11 cellular contexts compared by ENCODE assay signal in genomic region chr2:106839849-106840595, GRCh38. TPM values are rescaled to one million over a fixed set of nuclear protein-coding genes. Genes with fewer than 3 reads are reported as not detected.
DNase-seq lines count a peak whose midpoint lies in the region; ATAC-seq and TF ChIP-seq lines count a peak whose summit lies in the region.
"Had no signal": no experiment of that assay in that cellular context is flagged by ENCODE, and none has a peak within 500 bp of the region (broad histone marks: within the 10 kb centered on the region; RNA-seq: fewer than 3 reads in every experiment).

No MANE protein-coding gene starts in this region.

- H3K4me2 ChIP-seq in neural progenitor cell: no peak overlapping the region

- no peaks in the 10 kb centered on the region for H3K27me3 ChIP-seq in neural progenitor cell
- H3K27me3 ChIP-seq: vagina had no signal

- ATAC-seq in GM18907 (IDR thresholded peaks at IDR 0.05; ENCODE audit: unreplicated experiment): no peak

- H2AFZ ChIP-seq in neural progenitor cell (replicated peaks): no peak overlapping the region

- no peak overlapping the region for H3K27ac ChIP-seq in neural progenitor cell
- H3K27ac ChIP-seq: vagina had no signal

- DNase-seq in EL: peak; percentile 9
- peak; percentile 20 for DNase-seq in NCI-H1092 (lab: John Stamatoyannopoulos, UW)
- DNase-seq in astrocyte of the spinal cord (ENCODE audit: low read depth, low spot score): no peak
- DNase-seq in neural progenitor cell (ENCODE audit: low spot score): peak; percentile 81
- DNase-seq in GOT3 (lab: John Stamatoyannopoulos, UW): no peak
- DNase-seq in activated CD4-positive, alpha-beta T cell treated with anti-CD3 and anti-CD28 coated beads for 4 hours: no peak
- DNase-seq in activated naive CD8-positive, alpha-beta T cell treated with anti-CD3 and anti-CD28 coated beads for 36 hours: no peak
- DNase-seq: NCI-H2107 had no signal

- no peaks in the 10 kb centered on the region for H3K36me3 ChIP-seq in neural progenitor cell
- H3K36me3 ChIP-seq: vagina had no signal

- no peaks in the 10 kb centered on the region for H3F3A ChIP-seq in neural progenitor cell (ENCODE audit: low read depth)

- in situ Hi-C loops in astrocyte of the spinal cord (cut with HindIII; ENCODE audit: low sequenced_read_pairs): no loop called here

- H4K20me1 ChIP-seq in neural progenitor cell (ENCODE audit: low read depth): no peaks in the 10 kb centered on the region

- TF ChIP-seq CTCF in astrocyte of the spinal cord (IDR thresholded peaks at IDR 0.05; ENCODE audit: low read depth, low read length) (peak; percentile 27), neural progenitor cell (IDR thresholded peaks at IDR 0.05) (peak; percentile 85)

- H3K9me3 ChIP-seq in neural progenitor cell (ENCODE audit: low read depth): no peaks in the 10 kb centered on the region
- H3K9me3 ChIP-seq: vagina had no signal

- no peaks in the 10 kb centered on the region for H3K79me2 ChIP-seq in neural progenitor cell (ENCODE audit: low read depth)

- peaks cover 1% of the 10 kb centered on the region for H3K9me3 Mint-ChIP-seq in neural progenitor cell
- H3K9me3 Mint-ChIP-seq in activated naive CD8-positive, alpha-beta T cell treated with anti-CD3 and anti-CD28 coated beads for 36 hours: no peaks in the 10 kb centered on the region
- H3K9me3 Mint-ChIP-seq: activated naive CD4-positive, alpha-beta T cell treated with anti-CD3 and anti-CD28 coated beads, Interleukin-2, amount 50 U/mL, for 24 hours had no signal

- peaks cover 2% of the 10 kb centered on the region for H3K27me3 Mint-ChIP-seq in neural progenitor cell (ENCODE audit: insufficient read depth, low read depth)
- no peaks in the 10 kb centered on the region for H3K27me3 Mint-ChIP-seq in activated naive CD8-positive, alpha-beta T cell treated with anti-CD3 and anti-CD28 coated beads for 36 hours
- H3K27me3 Mint-ChIP-seq: activated naive CD4-positive, alpha-beta T cell treated with anti-CD3 and anti-CD28 coated beads, Interleukin-2, amount 50 U/mL, for 24 hours had no signal

- H3K4me1 ChIP-seq in neural progenitor cell: peaks cover 10% of the 10 kb centered on the region
- H3K4me1 ChIP-seq: vagina had no signal

- H3K4me3 ChIP-seq in astrocyte of the spinal cord (ENCODE audit: low read depth, low read length): no peak overlapping the region
- H3K4me3 ChIP-seq in neural progenitor cell: no peak overlapping the region
- H3K4me3 ChIP-seq: vagina had no signal

- no peak overlapping the region for H3K27ac Mint-ChIP-seq in neural progenitor cell
- H3K27ac Mint-ChIP-seq in activated naive CD8-positive, alpha-beta T cell treated with anti-CD3 and anti-CD28 coated beads for 36 hours: no peak overlapping the region
- H3K27ac Mint-ChIP-seq: activated naive CD4-positive, alpha-beta T cell treated with anti-CD3 and anti-CD28 coated beads, Interleukin-2, amount 50 U/mL, for 24 hours had no signal

- no peak overlapping the region for H3K4me3 Mint-ChIP-seq in neural progenitor cell
- no peak overlapping the region for H3K4me3 Mint-ChIP-seq in activated naive CD8-positive, alpha-beta T cell treated with anti-CD3 and anti-CD28 coated beads for 36 hours
- H3K4me3 Mint-ChIP-seq: activated naive CD4-positive, alpha-beta T cell treated with anti-CD3 and anti-CD28 coated beads, Interleukin-2, amount 50 U/mL, for 24 hours had no signal

- H3K4me1 Mint-ChIP-seq in neural progenitor cell: peaks cover 53% of the 10 kb centered on the region
- H3K4me1 Mint-ChIP-seq in activated naive CD8-positive, alpha-beta T cell treated with anti-CD3 and anti-CD28 coated beads for 36 hours: no peaks in the 10 kb centered on the region
- H3K4me1 Mint-ChIP-seq: activated naive CD4-positive, alpha-beta T cell treated with anti-CD3 and anti-CD28 coated beads, Interleukin-2, amount 50 U/mL, for 24 hours had no signal

- H3K9ac ChIP-seq in neural progenitor cell: no peak overlapping the region

- H3K36me3 Mint-ChIP-seq in neural progenitor cell: peaks cover 35% of the 10 kb centered on the region
- H3K36me3 Mint-ChIP-seq in activated naive CD8-positive, alpha-beta T cell treated with anti-CD3 and anti-CD28 coated beads for 36 hours: no peaks in the 10 kb centered on the region
- H3K36me3 Mint-ChIP-seq: activated naive CD4-positive, alpha-beta T cell treated with anti-CD3 and anti-CD28 coated beads, Interleukin-2, amount 50 U/mL, for 24 hours had no signal

RNA-seq across cellular contexts. Expression of gene ST6GAL2, which starts 45.9 kb away (rescaled TPM):
- 10.1 and 12.8 TPM in 2 replicates for total RNA-seq in neural progenitor cell (ENCODE audit: low replicate concordance)
- total RNA-seq in activated naive CD8-positive, alpha-beta T cell treated with anti-CD3 and anti-CD28 coated beads for 36 hours: not detected

Comparison
In these comparisons a context has a peak if more than half of its experiments do, and no peak if none do; other contexts are left out.
1. DNase-seq: peak in EL (single experiment), NCI-H1092 (single experiment) and neural progenitor cell (single experiment); none in astrocyte of the spinal cord (single experiment), GOT3 (single experiment), activated CD4-positive, alpha-beta T cell treated with anti-CD3 and anti-CD28 coated beads for 4 hours (0 of 2) and activated naive CD8-positive, alpha-beta T cell treated with anti-CD3 and anti-CD28 coated beads for 36 hours (single experiment).
2. RNA of gene ST6GAL2, which starts 45.9 kb away (total RNA-seq): 10.1 to 12.8 TPM in neural progenitor cell; not detected in activated naive CD8-positive, alpha-beta T cell treated with anti-CD3 and anti-CD28 coated beads for 36 hours; every median in the first group is over 10 times any median in the second.